1 cellular context compared by ENCODE assay signal in the genomic region with DNA sequence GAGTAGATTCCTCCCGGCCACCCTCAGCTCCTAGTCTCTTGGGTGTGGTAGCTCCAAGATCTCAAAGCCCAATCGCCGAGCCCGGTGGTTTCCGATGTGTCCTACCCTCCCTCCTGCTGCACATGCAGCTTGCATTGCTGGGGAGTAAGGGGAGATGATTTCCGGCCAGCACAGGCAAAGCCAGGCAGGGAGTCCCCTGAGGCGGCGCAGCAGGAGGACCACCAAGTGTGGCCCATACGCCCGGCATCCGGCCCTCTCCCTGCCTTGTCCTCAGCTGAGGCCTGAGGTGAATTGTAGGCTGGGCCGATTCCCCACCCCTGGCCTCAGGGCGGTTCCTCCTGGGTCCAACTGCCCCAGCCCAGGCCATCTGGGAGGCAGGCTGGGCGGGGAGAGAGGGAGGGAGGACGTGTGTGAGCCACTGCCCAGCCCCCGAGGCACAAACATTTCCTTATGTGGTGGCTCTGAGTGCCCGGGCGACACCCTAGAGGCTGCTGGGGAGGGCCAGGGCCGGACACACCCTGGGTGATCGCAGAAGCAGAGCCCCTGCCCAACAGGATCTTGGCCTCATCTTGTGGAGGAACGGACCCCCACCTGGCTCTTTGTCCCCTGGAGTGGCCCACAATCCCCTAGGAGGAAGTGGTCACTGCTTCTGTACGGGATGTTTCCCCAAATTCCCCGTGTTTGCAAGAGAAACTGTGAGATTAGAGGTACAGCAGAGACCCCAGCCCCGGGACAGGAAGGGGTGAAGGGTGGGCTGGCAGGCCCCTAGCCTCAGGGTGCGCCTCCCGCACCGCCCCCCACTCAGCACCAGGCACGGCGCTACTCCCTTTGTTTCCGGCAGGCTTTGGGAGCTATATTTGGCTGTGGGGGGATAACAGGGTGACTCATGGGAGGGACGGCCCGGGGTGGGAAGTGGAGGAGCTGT.
TF ChIP-seq lines count a peak whose summit lies in the region.

No MANE protein-coding gene starts in this region.

TF ChIP-seq in IMR-90, 13 proteins besides CTCF, POLR2A, EP300 and RAD21 (continued from another document):
- peak; percentile 70; the same call in 1 of the 2 replicates for TF ChIP-seq ELK1 (IDR thresholded peaks at IDR 0.05; ENCODE audit: borderline replicate concordance, low read depth, low read length)
- TF ChIP-seq NFE2L2 (IDR thresholded peaks at IDR 0.05; ENCODE audit: low read depth, low read length) = no peak
- peak; percentile 99 for TF ChIP-seq MAZ (IDR thresholded peaks at IDR 0.05; ENCODE audit: borderline replicate concordance, low read depth, low read length)
- no peak for TF ChIP-seq USF2 (IDR thresholded peaks at IDR 0.05; ENCODE audit: low read depth, low read length)
- TF ChIP-seq BHLHE40 (IDR thresholded peaks at IDR 0.05; ENCODE audit: low read depth, low read length) = peak; percentile 38; the same call in 1 of the 2 replicates
- no peak for TF ChIP-seq CEBPB (IDR thresholded peaks at IDR 0.05; ENCODE audit: low read depth, low read length)
- TF ChIP-seq MAFK (IDR thresholded peaks at IDR 0.05; ENCODE audit: low read depth, low read length) = no peak
- 0 out of 2 replicates have a peak, but pooled peaks have one; percentile 8 for TF ChIP-seq MXI1 (IDR thresholded peaks at IDR 0.05; ENCODE audit: borderline replicate concordance, low read depth, low read length)
- no peak for TF ChIP-seq RFX5 (IDR thresholded peaks at IDR 0.05; ENCODE audit: low read depth, low read length)
- no peak for TF ChIP-seq CHD1 (IDR thresholded peaks at IDR 0.05; ENCODE audit: low read depth, low read length)
- no peak for TF ChIP-seq SMC3 (IDR thresholded peaks at IDR 0.05; ENCODE audit: low read depth, low read length)
